ENCODE assay signal across 11 cellular contexts in the genomic region with DNA sequence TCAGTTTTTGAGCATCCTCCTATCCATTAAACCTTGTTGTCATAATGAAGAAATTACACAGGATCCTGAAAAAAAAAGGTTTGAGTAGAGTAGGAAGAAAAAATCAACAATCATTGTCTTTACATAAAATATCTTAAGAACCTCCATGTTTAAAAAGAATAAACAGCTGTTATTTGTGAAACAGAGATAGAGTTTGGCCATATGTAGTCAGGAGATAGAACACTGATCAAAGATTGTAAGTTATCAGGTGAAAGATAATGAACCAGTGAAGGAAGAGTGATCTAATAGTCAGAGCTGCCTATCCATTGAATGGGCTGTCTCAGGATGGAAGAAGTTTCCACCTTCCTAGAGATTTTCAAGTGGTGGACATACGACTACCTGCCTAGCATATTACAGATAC.
"Had no signal": no experiment of that assay in that cellular context is flagged by ENCODE, and none has a peak within 500 bp of the region (broad histone marks: within the 10 kb centered on the region; RNA-seq: fewer than 3 reads in every experiment).

No MANE protein-coding gene starts in this region.

- H3K27ac ChIP-seq: GM23248 had no signal

- FAIRE-seq: H1, H54 had no signal

- H3K36me3 ChIP-seq: HAP-1 had no signal

- H3K4me3 ChIP-seq: GM23248, GM23338, HAP-1 had no signal

- H3K4me2 ChIP-seq: GM23338 had no signal

- ATAC-seq: GM23338, HCT116 had no signal

- H3K9ac ChIP-seq: GM23248 had no signal

- DNase-seq: GM23248, GOT3, H7, H9, HCEC 1CT, HFFc6 had no signal

- H2AFZ ChIP-seq: GM23248, GM23338 had no signal

- H3K9me3 ChIP-seq: HAP-1 had no signal
